ENCODE assay signal across 26 cellular contexts in the genomic region with DNA sequence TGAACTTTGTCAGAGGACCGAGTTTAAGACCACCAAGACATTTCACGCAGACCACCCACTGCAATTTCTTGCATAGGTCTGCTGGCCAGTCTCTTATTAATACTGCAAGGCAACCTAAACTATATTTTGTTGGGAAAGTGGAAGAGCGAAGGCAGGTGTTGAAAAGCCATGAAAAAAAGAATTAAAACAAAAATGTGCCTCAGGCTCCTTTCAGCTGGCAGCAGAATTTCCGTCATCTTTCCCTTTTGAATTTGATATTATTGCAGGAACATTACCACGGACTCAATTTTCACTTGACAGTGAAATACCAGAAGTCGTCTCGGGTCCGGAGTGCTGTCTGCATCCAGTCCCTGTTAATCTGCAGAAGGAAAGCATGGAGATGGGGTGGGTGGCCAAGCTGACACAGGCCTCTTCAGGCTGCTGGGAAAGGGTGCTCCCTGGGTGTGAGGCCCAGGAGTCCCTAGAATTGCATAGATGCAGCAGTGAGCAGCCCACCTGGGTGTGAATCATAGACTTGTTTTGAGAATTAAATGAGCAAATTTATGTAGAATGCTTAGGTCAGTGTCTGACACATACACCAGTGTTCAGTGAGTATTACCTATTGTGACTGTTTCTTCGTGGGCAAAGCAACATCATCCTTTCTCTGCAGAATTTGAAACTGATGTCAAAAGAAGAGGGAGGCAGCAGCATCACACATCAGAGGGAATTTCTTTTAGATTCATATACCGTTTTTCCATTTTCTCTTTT.
A peak's percentile ranks its signal among the peaks of the same experiment; 100 is the strongest.
DNase-seq lines count a peak whose midpoint lies in the region; ATAC-seq and TF ChIP-seq lines count a peak whose summit lies in the region.
"Had no signal": no experiment of that assay in that cellular context is flagged by ENCODE, and none has a peak within 500 bp of the region (broad histone marks: within the 10 kb centered on the region; RNA-seq: fewer than 3 reads in every experiment).

No MANE protein-coding gene starts in this region.

- POLR2A ChIA-PET in OCI-LY7 (lab: Charles Lee) = no interaction called here

- H3K4me1 ChIP-seq in GM23338 (ENCODE audit: insufficient read depth) (peaks cover 38% of the 10 kb centered on the region), SJCRH30 (peaks cover 46% of the 10 kb centered on the region), fibroblast of lung (ENCODE audit: control insufficient read depth, extremely low read depth, insufficient read depth, low read length) (peaks cover 28% of the 10 kb centered on the region), smooth muscle cell (ENCODE audit: low read depth) (peaks cover 48% of the 10 kb centered on the region), OCI-LY7 (ENCODE audit: insufficient read depth, low read length, poor library complexity, severe bottlenecking) (no peaks in the 10 kb centered on the region)

- peaks cover 8% of the 10 kb centered on the region for H3K27me3 Mint-ChIP-seq in GM23338 (ENCODE audit: insufficient read depth, low read depth, poor library complexity)
- H3K27me3 Mint-ChIP-seq: activated naive CD8-positive, alpha-beta T cell had no signal

- H3F3A ChIP-seq in GM23338 (replicated peaks; ENCODE audit: low read depth) = no peaks in the 10 kb centered on the region
- peaks cover 34% of the 10 kb centered on the region for H3F3A ChIP-seq in smooth muscle cell (ENCODE audit: low read depth)

- H3K27ac ChIP-seq in GM23338 (ENCODE audit: low read depth) (no peak overlapping the region; the same call in 1 of the 2 replicates), SJCRH30 (peak overlapping the region; percentile 93), fibroblast of lung (ENCODE audit: insufficient read depth, low read length) (peak overlapping the region; percentile 40), smooth muscle cell (ENCODE audit: low read depth) (peak overlapping the region; percentile 97), OCI-LY7 (ENCODE audit: low read depth, low read length, poor library complexity, severe bottlenecking) (no peak overlapping the region)
- H3K27ac ChIP-seq: C4-2B, thyroid gland had no signal

- H3K9ac ChIP-seq in fibroblast of lung (ENCODE audit: insufficient read depth, low read length) = no peak overlapping the region
- H3K9ac ChIP-seq in smooth muscle cell (ENCODE audit: low read depth) = no peak overlapping the region

- no peak overlapping the region for H3K4me3 Mint-ChIP-seq in GM23338
- H3K4me3 Mint-ChIP-seq: activated naive CD8-positive, alpha-beta T cell; immature natural killer cell; naive thymus-derived CD4-positive, alpha-beta T cell had no signal

- no peaks in the 10 kb centered on the region for H3K27me3 ChIP-seq in GM23338 (ENCODE audit: insufficient read depth)
- no peaks in the 10 kb centered on the region for H3K27me3 ChIP-seq in SJCRH30
- no peaks in the 10 kb centered on the region for H3K27me3 ChIP-seq in fibroblast of lung (ENCODE audit: control insufficient read depth, insufficient read depth, low read length)
- H3K27me3 ChIP-seq in smooth muscle cell (ENCODE audit: low read depth) = no peaks in the 10 kb centered on the region
- H3K27me3 ChIP-seq: ascending aorta, ovary, spleen, thyroid gland had no signal

- H3K36me3 Mint-ChIP-seq in GM23338 (ENCODE audit: low read depth) = peaks cover 4% of the 10 kb centered on the region; the same call in 1 of the 3 replicates
- H3K36me3 Mint-ChIP-seq: activated naive CD8-positive, alpha-beta T cell; naive thymus-derived CD4-positive, alpha-beta T cell had no signal

- intact Hi-C loops in OCI-LY7 (cut with micrococcal nuclease; ENCODE audit: unreplicated experiment) = no loop called here

- BruUV-seq in OCI-LY7 (replicated peaks; lab: Mats Ljungman, UMichigan) = no TSS peak

- H2AFZ ChIP-seq in GM23338 = no peak overlapping the region
- no peak overlapping the region for H2AFZ ChIP-seq in fibroblast of lung (ENCODE audit: low read length)
- no peak overlapping the region for H2AFZ ChIP-seq in smooth muscle cell (ENCODE audit: low read depth)
- no peak overlapping the region for H2AFZ ChIP-seq in OCI-LY7 (ENCODE audit: low read length)

- H3K4me3 ChIP-seq in GM23338 = no peak overlapping the region
- no peak overlapping the region for H3K4me3 ChIP-seq in SJCRH30
- H3K4me3 ChIP-seq in fibroblast of lung (replicated peaks in 1 of 4; ENCODE audit: control extremely low read depth in 1 of 4, insufficient read depth in 1 of 4, low read depth in 3 of 4, low read length in 4 of 4) = no peak overlapping the region
- H3K4me3 ChIP-seq in smooth muscle cell = no peak overlapping the region
- H3K4me3 ChIP-seq in OCI-LY7 (ENCODE audit: low read depth, low read length, poor library complexity, severe bottlenecking) = no peak overlapping the region
- H3K4me3 ChIP-seq: ascending aorta, ovary, spleen, thyroid gland had no signal

- peaks cover 99% of the 10 kb centered on the region for H3K79me2 ChIP-seq in GM23338 (replicated peaks; ENCODE audit: insufficient read depth)
- no peaks in the 10 kb centered on the region for H3K79me2 ChIP-seq in fibroblast of lung (ENCODE audit: control insufficient read depth, insufficient read depth, low read length)
- peaks cover 22% of the 10 kb centered on the region for H3K79me2 ChIP-seq in smooth muscle cell (ENCODE audit: low read depth)
- no peaks in the 10 kb centered on the region for H3K79me2 ChIP-seq in OCI-LY7 (ENCODE audit: insufficient read depth, low read depth, low read length)

- no peaks in the 10 kb centered on the region for H3K9me3 Mint-ChIP-seq in GM23338
- H3K9me3 Mint-ChIP-seq: immature natural killer cell had no signal

- H4K20me1 ChIP-seq in GM23338 (replicated peaks; ENCODE audit: insufficient read depth) = peaks cover 18% of the 10 kb centered on the region
- H4K20me1 ChIP-seq in fibroblast of lung (ENCODE audit: control insufficient read depth, extremely low read depth, insufficient read depth, low read length) = no peaks in the 10 kb centered on the region
- peaks cover 3% of the 10 kb centered on the region for H4K20me1 ChIP-seq in smooth muscle cell (ENCODE audit: low read depth)
- H4K20me1 ChIP-seq in OCI-LY7 (ENCODE audit: insufficient read depth, low read length) = no peaks in the 10 kb centered on the region

- H3K36me3 ChIP-seq in GM23338 (ENCODE audit: insufficient read depth) = no peaks in the 10 kb centered on the region
- no peaks in the 10 kb centered on the region for H3K36me3 ChIP-seq in SJCRH30
- no peaks in the 10 kb centered on the region for H3K36me3 ChIP-seq in fibroblast of lung (ENCODE audit: control insufficient read depth, insufficient read depth, low read length)
- H3K36me3 ChIP-seq in smooth muscle cell (ENCODE audit: low read depth) = no peaks in the 10 kb centered on the region
- H3K36me3 ChIP-seq in OCI-LY7 (ENCODE audit: insufficient read depth, low read length) = no peaks in the 10 kb centered on the region
- H3K36me3 ChIP-seq: ascending aorta, ovary, spleen, thyroid gland had no signal

- CTCF ChIA-PET in OCI-LY7 (lab: Charles Lee; ENCODE audit: unreplicated experiment) = no interaction called here

- H3K9me3 ChIP-seq in SJCRH30 (replicated peaks) (no peaks in the 10 kb centered on the region), fibroblast of lung (ENCODE audit: control insufficient read depth, insufficient read depth, low read depth, low read length) (no peaks in the 10 kb centered on the region), smooth muscle cell (replicated peaks; ENCODE audit: low read depth) (no peaks in the 10 kb centered on the region), OCI-LY7 (ENCODE audit: low read length) (no peaks in the 10 kb centered on the region)
- H3K9me3 ChIP-seq: ascending aorta, ovary, spleen, thyroid gland had no signal

- H3K9me2 ChIP-seq in GM23338 (ENCODE audit: insufficient read depth) (no peaks in the 10 kb centered on the region), OCI-LY7 (ENCODE audit: insufficient read depth, low read length) (no peaks in the 10 kb centered on the region)

- peak overlapping the region; percentile 66; the same call in 1 of the 2 replicates for H3K27ac Mint-ChIP-seq in GM23338
- H3K27ac Mint-ChIP-seq: activated naive CD8-positive, alpha-beta T cell; immature natural killer cell; naive thymus-derived CD4-positive, alpha-beta T cell had no signal

- peaks cover 69% of the 10 kb centered on the region for H3K4me1 Mint-ChIP-seq in GM23338
- H3K4me1 Mint-ChIP-seq: naive thymus-derived CD4-positive, alpha-beta T cell had no signal

- ATAC-seq in GM23338 (no peak), HG02938 (IDR thresholded peaks at IDR 0.05; ENCODE audit: unreplicated experiment) (no peak), HG03432 (IDR thresholded peaks at IDR 0.05; ENCODE audit: unreplicated experiment) (no peak)
- ATAC-seq in stimulated activated naive CD8-positive, alpha-beta T cell treated with anti-CD3 and anti-CD28 coated beads, Interleukin-15, Interleukin-2, amounts not matched to agents 100 U/mL and 50 U/mL, for 24 hours = no peak
- ATAC-seq: left lobe of liver; naive thymus-derived CD4-positive, alpha-beta T cell had no signal

- WGBS in smooth muscle cell (ENCODE audit: low lambda C conversion rate) = 63% methylated on average over 10 of the region's 10 CpGs

- H3K4me2 ChIP-seq in GM23338 (no peak overlapping the region), fibroblast of lung (ENCODE audit: extremely low read depth, insufficient read depth, low read length) (no peak overlapping the region), smooth muscle cell (no peak overlapping the region), OCI-LY7 (ENCODE audit: low read length) (no peak overlapping the region)

- DNase-seq in GM23338 (ENCODE audit: low spot score) (no peak), SJCRH30 (peak; percentile 81 to 91), fibroblast of lung (ENCODE audit: low read depth in 2 of 2) (peak in 1 of 2 donors; percentile 44), smooth muscle cell (lab: John Stamatoyannopoulos, UW; ENCODE audit: unreplicated experiment) (no peak), OCI-LY7 (ENCODE audit: low spot score) (no peak)
- no peak for DNase-seq in stimulated activated naive CD8-positive, alpha-beta T cell treated with anti-CD3 and anti-CD28 coated beads, Interleukin-15, Interleukin-2, amounts not matched to agents 100 U/mL and 50 U/mL, for 24 hours
- DNase-seq: effector CD4-positive, alpha-beta T cell; hippocampal formation; immature natural killer cell; Kasumi-1; naive thymus-derived CD4-positive, alpha-beta T cell; NCI-H1930; NCI-H69; ovary; retina; RPMI8226; spleen; stimulated activated CD4-positive, alpha-beta T cell treated with anti-CD3 and anti-CD28 coated beads, Interleukin-4, amount 100 ng/mL, for 24 hours; stimulated activated naive CD4-positive, alpha-beta T cell; thyroid gland had no signal

- TF ChIP-seq CTCF in GM23338 (conservative IDR thresholded peaks at IDR 0.05; ENCODE audit: low read depth in 2 of 2) (no peak), fibroblast of lung (conservative IDR thresholded peaks at IDR 0.05 in 1 of 2, IDR thresholded peaks at IDR 0.05 in 1 of 2; ENCODE audit: low read depth in 1 of 2, low read length in 2 of 2) (no peak), smooth muscle cell (IDR thresholded peaks at IDR 0.05; ENCODE audit: borderline replicate concordance, insufficient read depth, poor library complexity, severe bottlenecking) (no peak), OCI-LY7 (conservative IDR thresholded peaks at IDR 0.05; ENCODE audit: low read length) (no peak)

TF ChIP-seq in GM23338, 12 proteins besides CTCF, POLR2A, EP300 and RAD21 (continues in another document):
- no peak for TF ChIP-seq ZNF331 (CRISPR knock-in tag; IDR thresholded peaks at IDR 0.05; ENCODE audit: low read depth)
- no peak for TF ChIP-seq EZH2 (IDR thresholded peaks at IDR 0.05; ENCODE audit: low read depth, unreplicated experiment)
- TF ChIP-seq POLR2AphosphoS5 (IDR thresholded peaks at IDR 0.05; ENCODE audit: low read depth) = no peak

Comparison
In these comparisons a context has a peak if more than half of its experiments do, and no peak if none do; other contexts are left out.
1. DNase-seq: peak in SJCRH30 (2 of 2); none in GM23338 (single experiment), smooth muscle cell (single experiment), stimulated activated naive CD8-positive, alpha-beta T cell treated with anti-CD3 and anti-CD28 coated beads, Interleukin-15, Interleukin-2, amounts not matched to agents 100 U/mL and 50 U/mL, for 24 hours (single experiment) and OCI-LY7 (single experiment).
2. H3K27ac ChIP-seq: peak in SJCRH30 (single experiment), fibroblast of lung (single experiment) and smooth muscle cell (single experiment); none in GM23338 (single experiment) and OCI-LY7 (single experiment).